12 cellular contexts compared by ENCODE assay signal in the genomic region with DNA sequence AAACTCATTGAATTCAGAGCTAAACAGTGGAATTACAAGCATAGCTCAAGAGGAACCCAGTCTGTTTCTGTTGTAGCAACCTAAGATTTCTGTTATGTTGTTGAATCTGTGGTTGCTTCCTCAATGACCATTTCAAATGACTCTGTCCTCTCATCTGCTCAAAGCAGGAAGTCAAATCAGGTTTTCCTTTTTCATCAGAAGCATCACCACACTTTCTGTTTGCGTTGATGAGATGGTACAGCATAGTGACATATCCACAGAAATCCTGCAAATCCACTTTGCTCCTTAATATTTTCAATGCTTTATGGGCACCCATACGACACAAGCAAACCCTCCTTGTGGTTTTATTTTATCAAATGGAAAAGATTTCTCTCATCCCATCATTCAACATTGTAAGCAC. TPM values are rescaled to one million over a fixed set of nuclear protein-coding genes. Genes with fewer than 3 reads are reported as not detected.
DNase-seq lines count a peak whose midpoint lies in the region; ATAC-seq, FAIRE-seq and TF ChIP-seq lines count a peak whose summit lies in the region.
"Had no signal": no experiment of that assay in that cellular context is flagged by ENCODE, and none has a peak within 500 bp of the region (broad histone marks: within the 10 kb centered on the region; RNA-seq: fewer than 3 reads in every experiment).

No MANE protein-coding gene starts in this region.

- peaks cover 49% of the 10 kb centered on the region for H3K4me1 Mint-ChIP-seq in T-helper 1 cell treated with Interleukin-12 subunit alpha and Interleukin-12 subunit beta and Interleukin-4 antibody, amounts not matched to agents 30 μg/mL and 1 μg/mL, for 36 hours (ENCODE audit: low read depth)

- intact Hi-C loops in adrenal gland (cut with DNase I), result no loop called here

- peak; percentile 56 for ATAC-seq in HG02981 (IDR thresholded peaks at IDR 0.05; ENCODE audit: unreplicated experiment)
- no peak for ATAC-seq in HG03097 (IDR thresholded peaks at IDR 0.05; ENCODE audit: low FRiP score, unreplicated experiment)

- H3K27me3 ChIP-seq in adrenal gland, result no peaks in the 10 kb centered on the region
- H3K27me3 ChIP-seq: sigmoid colon had no signal

- H3K27ac ChIP-seq in adrenal gland, result no peak overlapping the region
- H3K27ac ChIP-seq: SK-N-MC had no signal

- DNase-seq in GM12891 (ENCODE audit: insufficient read length, low spot score), result no peak
- DNase-seq in midbrain (lab: John Stamatoyannopoulos, UW), result peak; percentile 12
- DNase-seq in adrenal gland, result no peak
- no peak for DNase-seq in C1 segment of cervical spinal cord (lab: John Stamatoyannopoulos, UW)
- DNase-seq in GM13977 (ENCODE audit: low spot score), result no peak
- DNase-seq: sigmoid colon had no signal

- H3K9me3 Mint-ChIP-seq in T-helper 1 cell treated with Interleukin-12 subunit alpha and Interleukin-12 subunit beta and Interleukin-4 antibody, amounts not matched to agents 30 μg/mL and 1 μg/mL, for 36 hours, result no peaks in the 10 kb centered on the region

- no peak for TF ChIP-seq POLR2A in GM12891 (IDR thresholded peaks at IDR 0.05; ENCODE audit: low read depth, low read length)
- no peak for TF ChIP-seq POLR2A in adrenal gland (IDR thresholded peaks at IDR 0.05)

- H3K4me1 ChIP-seq in adrenal gland (replicated peaks in 1 of 2), result no peaks in the 10 kb centered on the region
- H3K4me1 ChIP-seq: sigmoid colon had no signal

- peak overlapping the region; percentile 100 for H3K27ac Mint-ChIP-seq in T-helper 1 cell treated with Interleukin-12 subunit alpha and Interleukin-12 subunit beta and Interleukin-4 antibody, amounts not matched to agents 30 μg/mL and 1 μg/mL, for 36 hours

- H3K4me3 ChIP-seq in adrenal gland, result no peak overlapping the region
- H3K4me3 ChIP-seq: sigmoid colon, SK-N-MC had no signal

- H3K36me3 Mint-ChIP-seq in T-helper 1 cell treated with Interleukin-12 subunit alpha and Interleukin-12 subunit beta and Interleukin-4 antibody, amounts not matched to agents 30 μg/mL and 1 μg/mL, for 36 hours (ENCODE audit: low read depth), result peaks cover 6% of the 10 kb centered on the region

- H3K4me3 Mint-ChIP-seq in T-helper 1 cell treated with Interleukin-12 subunit alpha and Interleukin-12 subunit beta and Interleukin-4 antibody, amounts not matched to agents 30 μg/mL and 1 μg/mL, for 36 hours, result peak overlapping the region; percentile 79

- no peaks in the 10 kb centered on the region for H3K27me3 Mint-ChIP-seq in T-helper 1 cell treated with Interleukin-12 subunit alpha and Interleukin-12 subunit beta and Interleukin-4 antibody, amounts not matched to agents 30 μg/mL and 1 μg/mL, for 36 hours (ENCODE audit: low read depth)

- FAIRE-seq in GM12891 (lab: Jason Lieb, UNC), result peak; percentile 91
- FAIRE-seq: endometrium had no signal

- no peaks in the 10 kb centered on the region for H3K36me3 ChIP-seq in adrenal gland (replicated peaks in 1 of 2)
- H3K36me3 ChIP-seq: sigmoid colon had no signal

- H3K9me3 ChIP-seq in adrenal gland (replicated peaks in 1 of 3), result no peaks in the 10 kb centered on the region
- H3K9me3 ChIP-seq: sigmoid colon had no signal

- 73 to 89% (median 85%) methylated on average over 2 of the region's 2 CpGs for WGBS in adrenal gland, 4 donors

- in situ Hi-C loops in GM13977 (cut with MboI; ENCODE audit: low pct_unique_long_range_greater_than_20kb, low sequenced_read_pairs, unreplicated experiment), result no loop called here

- no peak for TF ChIP-seq CTCF in adrenal gland (IDR thresholded peaks at IDR 0.05)
- TF ChIP-seq CTCF in GM13977 (IDR thresholded peaks at IDR 0.05; ENCODE audit: extremely low read depth, insufficient read depth, missing control alignments), result no peak

TF ChIP-seq in GM12891, 5 proteins besides CTCF, POLR2A, EP300 and RAD21:
- 0 out of 2 replicates have a peak, but pooled peaks have one; percentile 25 for TF ChIP-seq POLR2AphosphoS5 (IDR thresholded peaks at IDR 0.05; ENCODE audit: low read depth, low read length)
- peak; percentile 56 for TF ChIP-seq SPI1 (IDR thresholded peaks at IDR 0.05; ENCODE audit: low read depth, low read length)
- no peak for TF ChIP-seq TAF1 (IDR thresholded peaks at IDR 0.05; ENCODE audit: low read depth, low read length)
- TF ChIP-seq PAX5 (IDR thresholded peaks at IDR 0.05; ENCODE audit: insufficient read depth, low read length, severe bottlenecking), result no peak
- TF ChIP-seq POU2F2 (IDR thresholded peaks at IDR 0.05; ENCODE audit: low read depth, low read length), result no peak
TF ChIP-seq in GM12891: peak in this region for 2.

RNA-seq across cellular contexts. Expression of gene UCP2, which starts 12.6 kb away (rescaled TPM):
- 127 TPM for polyA plus RNA-seq in GM12891 (2012; ENCODE audit: low read depth, missing spikeins)
- total RNA-seq in adrenal gland, result 100 to 1,000 TPM in 1 of 8 donors, 10 to 100 TPM in 7; 21.4 to 117 (median 46.2) TPM
- polyA plus RNA-seq in adrenal gland, result 10 to 100 TPM; 26.0 to 91.3 (median 44.2) TPM

RNA-seq across cellular contexts. Expression of gene UCP3, which starts 13.6 kb away (rescaled TPM):
- polyA plus RNA-seq in GM12891 (2012; ENCODE audit: low read depth, missing spikeins), result 0.50 TPM
- total RNA-seq in adrenal gland, result 1 to 10 TPM in 5 of 8 donors, under 1 TPM in 3; 0.36 to 4.0 (median 1.4) TPM
- polyA plus RNA-seq in adrenal gland, result 1 to 10 TPM in 2 of 3 donors, under 1 TPM in 1; 0.53 to 6.3 (median 4.7) TPM
- total RNA-seq: H4 had no signal

RNA-seq across cellular contexts. Expression of gene DNAJB13, which starts 44.4 kb away (rescaled TPM):
- 0.15 TPM for polyA plus RNA-seq in GM12891 (2012; ENCODE audit: low read depth, missing spikeins)
- under 1 TPM in 4 of 8 donors, not detected in 4; 0.14 to 0.65 (median 0.46) TPM for total RNA-seq in adrenal gland
- under 1 TPM; 0.16 to 0.34 (median 0.27) TPM for polyA plus RNA-seq in adrenal gland
- total RNA-seq: H4 had no signal
- polyA plus RNA-seq: sigmoid colon had no signal
